In genomic region chr17:75077490-75078096, GRCh38 we compare ENCODE assay signal across 6 cellular contexts. TPM values are rescaled to one million over a fixed set of nuclear protein-coding genes. Genes with fewer than 3 reads are reported as not detected.
A peak's percentile ranks its signal among the peaks of the same experiment; 100 is the strongest.
DNase-seq lines count a peak whose midpoint lies in the region; ATAC-seq, FAIRE-seq and TF ChIP-seq lines count a peak whose summit lies in the region.

No MANE protein-coding gene starts in this region.

- peaks cover 21% of the 10 kb centered on the region for H3K4me1 Mint-ChIP-seq in activated T-cell treated with anti-CD3 and anti-CD28 coated beads, Interleukin-2, amount 50 U/mL, for 72 hours (ENCODE audit: low read depth)

- no peak for FAIRE-seq in A549 (lab: Jason Lieb, UNC)

- H3K4me3 ChIP-seq in A549 (no peak overlapping the region), testis (peak overlapping the region; percentile 36 to 59)

- 96% methylated on average over 51 of the region's 51 CpGs for WGBS in A549 (ENCODE audit: missing lambda C conversion rate)
- 2 to 13% methylated on average over 13 to 51 of the region's 51 CpGs for WGBS in testis, 2 donors

- H3K27ac ChIP-seq in A549 (peak overlapping the region; percentile 78 to 86), testis (peak overlapping the region; percentile 21 to 50)

- POLR2A ChIA-PET in A549 (lab: Yijun Ruan, JAX): interaction anchor here (1.6 kb wide), 1 partner anchor 10 kb away, joined by 18 read pairs; the partner anchor contains the start of gene SLC16A5

- peak overlapping the region; percentile 86 for H3K27ac Mint-ChIP-seq in activated T-cell treated with anti-CD3 and anti-CD28 coated beads, Interleukin-2, amount 50 U/mL, for 72 hours

- peak overlapping the region; percentile 75; the same call in 2 of the 3 replicates for H3K4me2 ChIP-seq in A549

- CTCF ChIA-PET in A549 (lab: Yijun Ruan, JAX): interaction anchor here (1.6 to 81.8 kb wide), 5 partner anchors 7 to 44 kb away, joined by 4 to 3429 read pairs (median 25); partner anchors contain the start of genes ARMC7, NT5C and SLC16A5

- no peaks in the 10 kb centered on the region for H3K36me3 Mint-ChIP-seq in activated T-cell treated with anti-CD3 and anti-CD28 coated beads, Interleukin-2, amount 50 U/mL, for 72 hours (ENCODE audit: insufficient read depth in 2 of 2)

- TF ChIP-seq CTCF in A549 (IDR thresholded peaks at IDR 0.05) (no peak), testis (IDR thresholded peaks at IDR 0.05) (no peak)

- no peak for DNase-seq in A549 (ENCODE audit: low read depth in 1 of 2, low spot score in 1 of 2)
- peak; percentile 62 to 75 for DNase-seq in activated T-cell treated with anti-CD3 and anti-CD28 coated beads, Interleukin-2, amount 50 U/mL, for 72 hours
- DNase-seq in kidney tubule cell (ENCODE audit: low spot score): peak; percentile 64
- DNase-seq in testis: peak; percentile 64
- DNase-seq in NK-92 (lab: John Stamatoyannopoulos, UW; ENCODE audit: unreplicated experiment): no peak

- peaks cover 40% of the 10 kb centered on the region for H3K4me1 ChIP-seq in A549
- peaks cover 21% of the 10 kb centered on the region for H3K4me1 ChIP-seq in testis

- H3K36me3 ChIP-seq in testis (ENCODE audit: low read depth, missing control alignments): no peaks in the 10 kb centered on the region

- intact Hi-C loops in testis (cut with DNase I; ENCODE audit: low total_unique reads): no loop called here

- TF ChIP-seq POLR2A in A549 (IDR thresholded peaks at IDR 0.05; ENCODE audit: low read length) (no peak), testis (IDR thresholded peaks at IDR 0.05) (no peak)

- no peaks in the 10 kb centered on the region for H3K27me3 Mint-ChIP-seq in activated T-cell treated with anti-CD3 and anti-CD28 coated beads, Interleukin-2, amount 50 U/mL, for 72 hours (ENCODE audit: low read depth)

- H3K9me3 ChIP-seq in A549 (no peaks in the 10 kb centered on the region), testis (no peaks in the 10 kb centered on the region)

- ATAC-seq in A549: no peak
- ATAC-seq in HG02970 (IDR thresholded peaks at IDR 0.05; ENCODE audit: low FRiP score, unreplicated experiment): peak; percentile 35
- ATAC-seq in activated T-cell treated with anti-CD3 and anti-CD28 coated beads, Interleukin-2, amount 50 U/mL, for 72 hours (replicated peaks in 1 of 2): peak; percentile 85 to 93

- H3K27me3 ChIP-seq in testis: no peaks in the 10 kb centered on the region

- TF ChIP-seq RAD21 in A549 (conservative IDR thresholded peaks at IDR 0.05 in 1 of 2, IDR thresholded peaks at IDR 0.05 in 1 of 2): no peak

- no peak for TF ChIP-seq EP300 in A549 (IDR thresholded peaks at IDR 0.05)

- peak overlapping the region; percentile 80 to 88 for H3K4me3 Mint-ChIP-seq in activated T-cell treated with anti-CD3 and anti-CD28 coated beads, Interleukin-2, amount 50 U/mL, for 72 hours

- H3K9me3 Mint-ChIP-seq in activated T-cell treated with anti-CD3 and anti-CD28 coated beads, Interleukin-2, amount 50 U/mL, for 72 hours: no peaks in the 10 kb centered on the region

TF ChIP-seq in A549, 52 proteins besides CTCF, POLR2A, EP300 and RAD21:
- TF ChIP-seq FOXS1 (CRISPR knock-in tag; IDR thresholded peaks at IDR 0.05): no peak
- no peak for TF ChIP-seq ZC3H11A (IDR thresholded peaks at IDR 0.05)
- TF ChIP-seq HDAC2 (IDR thresholded peaks at IDR 0.05): no peak
- TF ChIP-seq BCL3 (IDR thresholded peaks at IDR 0.05): no peak
- no peak for TF ChIP-seq ESRRA (IDR thresholded peaks at IDR 0.05; ENCODE audit: borderline replicate concordance, low read length)
- no peak for TF ChIP-seq JUNB (IDR thresholded peaks at IDR 0.05)
- no peak for TF ChIP-seq ELK1 (IDR thresholded peaks at IDR 0.05; ENCODE audit: low read depth, low read length)

RNA-seq across cellular contexts. Expression of gene SLC16A5, which starts 10.2 kb away (rescaled TPM):
- polyA plus RNA-seq in A549 (2011; rRNA removed) (19.0 and 20.1 TPM in 2 replicates), A549 (2017; fragmentation: RNase III; extraction: RNeasy Plus Mini Kit Qiagen cat#74134 plus additional on column Dnase treatment) (19.5 to 27.6 TPM (median 27.2 TPM) in 3 replicates), testis (ENCODE audit: insufficient read depth, low read depth, low replicate concordance) (6.9 TPM)
- polyA plus RNA-seq in A549 (2012; cell fraction: cytosol; rRNA removed): 33.8 and 57.1 TPM in 2 replicates
- polyA plus RNA-seq in A549 (2012; cell fraction: nucleus; rRNA removed): 110 and 141 TPM in 2 replicates
- 22.9 and 29.3 TPM in 2 replicates for polyA minus RNA-seq in A549 (2011; rRNA and poly(A)+ RNA removed)
- total RNA-seq in activated T-cell treated with anti-CD3 and anti-CD28 coated beads, Interleukin-2, amount 50 U/mL, for 72 hours: 1 to 10 TPM; 7.5 to 9.8 TPM
- 10 to 100 TPM in 1 of 2 donors, 1 to 10 TPM in 1; 6.4 to 11.1 TPM for total RNA-seq in testis

RNA-seq across cellular contexts. Expression of gene KCTD2, which starts 30.6 kb away (rescaled TPM):
- polyA plus RNA-seq in A549 (2011; rRNA removed): 31.3 and 34.1 TPM in 2 replicates
- polyA plus RNA-seq in A549 (2012; cell fraction: cytosol; rRNA removed): 19.5 and 22.6 TPM in 2 replicates
- polyA plus RNA-seq in A549 (2012; cell fraction: nucleus; rRNA removed): 17.5 and 23.1 TPM in 2 replicates
- 16.3 to 18.8 TPM (median 18.6 TPM) in 3 replicates for polyA plus RNA-seq in A549 (2017; fragmentation: RNase III; extraction: RNeasy Plus Mini Kit Qiagen cat#74134 plus additional on column Dnase treatment)
- polyA minus RNA-seq in A549 (2011; rRNA and poly(A)+ RNA removed): 22.1 and 25.9 TPM in 2 replicates
- 10 to 100 TPM; 21.4 to 24.1 TPM for total RNA-seq in activated T-cell treated with anti-CD3 and anti-CD28 coated beads, Interleukin-2, amount 50 U/mL, for 72 hours
- total RNA-seq in testis: 100 to 1,000 TPM; 122 to 135 TPM
- polyA plus RNA-seq in testis (ENCODE audit: insufficient read depth, low read depth, low replicate concordance): 88.9 TPM

RNA-seq across cellular contexts. Expression of gene ATP5PD, which starts 30.8 kb away (rescaled TPM):
- 314 and 333 TPM in 2 replicates for polyA plus RNA-seq in A549 (2011; rRNA removed)
- polyA plus RNA-seq in A549 (2012; cell fraction: cytosol; rRNA removed): 255 and 282 TPM in 2 replicates
- polyA plus RNA-seq in A549 (2012; cell fraction: nucleus; rRNA removed): 105 and 172 TPM in 2 replicates
- polyA plus RNA-seq in A549 (2017; fragmentation: RNase III; extraction: RNeasy Plus Mini Kit Qiagen cat#74134 plus additional on column Dnase treatment): 429 to 463 TPM (median 440 TPM) in 3 replicates
- 103 and 169 TPM in 2 replicates for polyA minus RNA-seq in A549 (2011; rRNA and poly(A)+ RNA removed)
- 100 to 1,000 TPM; 125 to 147 TPM for total RNA-seq in activated T-cell treated with anti-CD3 and anti-CD28 coated beads, Interleukin-2, amount 50 U/mL, for 72 hours
- total RNA-seq in testis: 100 to 1,000 TPM; 126 to 148 TPM
- polyA plus RNA-seq in testis (ENCODE audit: insufficient read depth, low read depth, low replicate concordance): 190 TPM

RNA-seq across cellular contexts. Expression of gene ARMC7, which starts 32.2 kb away (rescaled TPM):
- polyA plus RNA-seq in A549 (2011; rRNA removed): 8.5 and 9.5 TPM in 2 replicates
- polyA plus RNA-seq in A549 (2012; cell fraction: cytosol; rRNA removed): 11.0 and 13.2 TPM in 2 replicates
- 16.6 and 18.3 TPM in 2 replicates for polyA plus RNA-seq in A549 (2012; cell fraction: nucleus; rRNA removed)
- polyA plus RNA-seq in A549 (2017; fragmentation: RNase III; extraction: RNeasy Plus Mini Kit Qiagen cat#74134 plus additional on column Dnase treatment): 11.3 to 13.1 TPM (median 12.6 TPM) in 3 replicates
- 14.3 and 15.2 TPM in 2 replicates for polyA minus RNA-seq in A549 (2011; rRNA and poly(A)+ RNA removed)
- 10 to 100 TPM; 10.6 to 12.9 TPM for total RNA-seq in activated T-cell treated with anti-CD3 and anti-CD28 coated beads, Interleukin-2, amount 50 U/mL, for 72 hours
- total RNA-seq in testis: 10 to 100 TPM in 1 of 2 donors, 1 to 10 TPM in 1; 10.0 to 11.8 TPM
- 12.6 TPM for polyA plus RNA-seq in testis (ENCODE audit: insufficient read depth, low read depth, low replicate concordance)

RNA-seq across cellular contexts. Expression of gene NT5C, which starts 53.9 kb away (rescaled TPM):
- polyA plus RNA-seq in A549 (2011; rRNA removed): 54.5 and 73.7 TPM in 2 replicates
- polyA plus RNA-seq in A549 (2012; cell fraction: cytosol; rRNA removed): 174 and 199 TPM in 2 replicates
- polyA plus RNA-seq in A549 (2012; cell fraction: nucleus; rRNA removed): 280 and 344 TPM in 2 replicates
- 83.8 to 92.2 TPM (median 91.4 TPM) in 3 replicates for polyA plus RNA-seq in A549 (2017; fragmentation: RNase III; extraction: RNeasy Plus Mini Kit Qiagen cat#74134 plus additional on column Dnase treatment)
- 31.1 and 36.1 TPM in 2 replicates for polyA minus RNA-seq in A549 (2011; rRNA and poly(A)+ RNA removed)
- total RNA-seq in activated T-cell treated with anti-CD3 and anti-CD28 coated beads, Interleukin-2, amount 50 U/mL, for 72 hours: 10 to 100 TPM; 56.5 to 65.9 TPM
- total RNA-seq in testis: 10 to 100 TPM; 76.5 to 83.6 TPM
- 22.2 TPM for polyA plus RNA-seq in testis (ENCODE audit: insufficient read depth, low read depth, low replicate concordance)

Comparison
In these comparisons a context has a peak if more than half of its experiments do, and no peak if none do; other contexts are left out.
1. ATAC-seq: peak in HG02970 (single experiment) and activated T-cell treated with anti-CD3 and anti-CD28 coated beads, Interleukin-2, amount 50 U/mL, for 72 hours (2 of 2); none in A549 (0 of 2).
2. DNase-seq: peak in activated T-cell treated with anti-CD3 and anti-CD28 coated beads, Interleukin-2, amount 50 U/mL, for 72 hours (2 of 2), kidney tubule cell (single experiment) and testis (single experiment); none in A549 (0 of 2) and NK-92 (single experiment).
3. RNA of gene KCTD2, which starts 30.6 kb away (total RNA-seq): 122 to 135 TPM in testis; 21.4 to 24.1 TPM in activated T-cell treated with anti-CD3 and anti-CD28 coated beads, Interleukin-2, amount 50 U/mL, for 72 hours; every median in the first group is over 4 times any median in the second.